13 cellular contexts compared by ENCODE assay signal in genomic region chr5:14922456-14922855, GRCh38. TPM values are rescaled to one million over a fixed set of nuclear protein-coding genes. Genes with fewer than 3 reads are reported as not detected.
DNase-seq lines count a peak whose midpoint lies in the region; ATAC-seq and TF ChIP-seq lines count a peak whose summit lies in the region.
"Had no signal": no experiment of that assay in that cellular context is flagged by ENCODE, and none has a peak within 500 bp of the region (broad histone marks: within the 10 kb centered on the region; RNA-seq: fewer than 3 reads in every experiment).

No MANE protein-coding gene starts in this region.

- no peaks in the 10 kb centered on the region for H3K9me3 ChIP-seq in left ventricle myocardium inferior (replicated peaks)
- no peaks in the 10 kb centered on the region for H3K9me3 ChIP-seq in body of pancreas
- no peaks in the 10 kb centered on the region for H3K9me3 ChIP-seq in upper lobe of right lung
- H3K9me3 ChIP-seq: BE2C had no signal

- no peak overlapping the region for H3K4me3 Mint-ChIP-seq in progenitor cell of endocrine pancreas (ENCODE audit: low read depth)
- H3K4me3 Mint-ChIP-seq in activated CD4-positive, alpha-beta memory T cell treated with anti-CD3 and anti-CD28 coated beads, Interleukin-2, amount 10 ng/mL, durations not matched to agents 7 days and 5 days: no peak overlapping the region

- TF ChIP-seq CTCF in left ventricle myocardium inferior (IDR thresholded peaks at IDR 0.05; ENCODE audit: borderline replicate concordance): no peak
- no peak for TF ChIP-seq CTCF in body of pancreas (IDR thresholded peaks at IDR 0.05)
- no peak for TF ChIP-seq CTCF in upper lobe of right lung (IDR thresholded peaks at IDR 0.05)
- no peak for TF ChIP-seq CTCF in progenitor cell of endocrine pancreas (IDR thresholded peaks at IDR 0.05; ENCODE audit: unreplicated experiment)

- no peaks in the 10 kb centered on the region for H3K36me3 Mint-ChIP-seq in progenitor cell of endocrine pancreas (ENCODE audit: insufficient read depth)
- H3K36me3 Mint-ChIP-seq in activated CD4-positive, alpha-beta memory T cell treated with anti-CD3 and anti-CD28 coated beads, Interleukin-2, amount 10 ng/mL, durations not matched to agents 7 days and 5 days (ENCODE audit: low read depth): no peaks in the 10 kb centered on the region

- intact Hi-C loops in Right ventricle myocardium superior (cut with DNase I) (no loop called here), left ventricle myocardium inferior (cut with micrococcal nuclease) (no loop called here), body of pancreas (cut with DNase I) (no loop called here), upper lobe of right lung (cut with DNase I) (no loop called here)

- peak; percentile 48 for ATAC-seq in Right ventricle myocardium superior (ENCODE audit: poor library complexity)
- ATAC-seq in body of pancreas: peak; percentile 86
- peak; percentile 60 for ATAC-seq in upper lobe of right lung
- ATAC-seq: SK-N-SH treated with all-trans-retinoic acid at 6 μM for 48 hours had no signal

- DNase-seq in Right ventricle myocardium superior (no peak), left ventricle myocardium inferior (no peak), NCI-H510A (lab: John Stamatoyannopoulos, UW) (peak; percentile 8), body of pancreas (peak; percentile 64 to 86 (median 80)), upper lobe of right lung (no peak), progenitor cell of endocrine pancreas (ENCODE audit: low spot score, unreplicated experiment) (no peak)
- no peak for DNase-seq in activated CD4-positive, alpha-beta memory T cell treated with anti-CD3 and anti-CD28 coated beads, Interleukin-2, amount 10 ng/mL, durations not matched to agents 7 days and 5 days
- DNase-seq: BE2C, DMS 273 treated with DMSO at 0.1 percent for 48 hours, GOT3, NCI-H1694 treated with DMSO at 0.1 percent for 48 hours, NCI-H526 had no signal

- no peak overlapping the region for H3K27ac Mint-ChIP-seq in progenitor cell of endocrine pancreas
- no peak overlapping the region for H3K27ac Mint-ChIP-seq in activated CD4-positive, alpha-beta memory T cell treated with anti-CD3 and anti-CD28 coated beads, Interleukin-2, amount 10 ng/mL, durations not matched to agents 7 days and 5 days

- no peaks in the 10 kb centered on the region for H3K27me3 ChIP-seq in left ventricle myocardium inferior (ENCODE audit: low read depth)
- H3K27me3 ChIP-seq in body of pancreas: no peaks in the 10 kb centered on the region
- H3K27me3 ChIP-seq in upper lobe of right lung: no peaks in the 10 kb centered on the region
- H3K27me3 ChIP-seq: BE2C had no signal

- H3K4me3 ChIP-seq in left ventricle myocardium inferior (no peak overlapping the region), body of pancreas (no peak overlapping the region), upper lobe of right lung (no peak overlapping the region)

- WGBS in body of pancreas, 2 donors: 27 to 31% methylated on average over 9 of the region's 9 CpGs

- H3K36me3 ChIP-seq in left ventricle myocardium inferior: no peaks in the 10 kb centered on the region
- H3K36me3 ChIP-seq in body of pancreas (replicated peaks in 1 of 2; ENCODE audit: insufficient read depth in 1 of 2, low read depth in 2 of 2): no peaks in the 10 kb centered on the region
- H3K36me3 ChIP-seq in upper lobe of right lung: no peaks in the 10 kb centered on the region
- H3K36me3 ChIP-seq: BE2C had no signal

- POLR2A ChIA-PET in activated CD4-positive, alpha-beta memory T cell treated with anti-CD3 and anti-CD28 coated beads, Interleukin-2, amount 10 ng/mL, durations not matched to agents 7 days and 5 days (lab: Charles Lee): no interaction called here

- H3K4me1 Mint-ChIP-seq in progenitor cell of endocrine pancreas (ENCODE audit: low read depth): peaks cover 3% of the 10 kb centered on the region
- H3K4me1 Mint-ChIP-seq in activated CD4-positive, alpha-beta memory T cell treated with anti-CD3 and anti-CD28 coated beads, Interleukin-2, amount 10 ng/mL, durations not matched to agents 7 days and 5 days: peaks cover 49% of the 10 kb centered on the region

- H3K4me1 ChIP-seq in left ventricle myocardium inferior (peaks cover 24% of the 10 kb centered on the region), body of pancreas (peaks cover 15% of the 10 kb centered on the region), upper lobe of right lung (peaks cover 12% of the 10 kb centered on the region)
- H3K4me1 ChIP-seq: BE2C had no signal

- H3K27me3 Mint-ChIP-seq in progenitor cell of endocrine pancreas: peaks cover 10% of the 10 kb centered on the region
- no peaks in the 10 kb centered on the region for H3K27me3 Mint-ChIP-seq in activated CD4-positive, alpha-beta memory T cell treated with anti-CD3 and anti-CD28 coated beads, Interleukin-2, amount 10 ng/mL, durations not matched to agents 7 days and 5 days

- H3K27ac ChIP-seq in left ventricle myocardium inferior (replicated peaks) (no peak overlapping the region), body of pancreas (no peak overlapping the region), upper lobe of right lung (no peak overlapping the region)

- CTCF ChIA-PET in activated CD4-positive, alpha-beta memory T cell treated with anti-CD3 and anti-CD28 coated beads, Interleukin-2, amount 10 ng/mL, durations not matched to agents 7 days and 5 days (lab: Charles Lee): no interaction called here

- no peak for TF ChIP-seq POLR2A in body of pancreas (IDR thresholded peaks at IDR 0.05)

- no peaks in the 10 kb centered on the region for H3K9me3 Mint-ChIP-seq in progenitor cell of endocrine pancreas (ENCODE audit: low read depth)
- no peaks in the 10 kb centered on the region for H3K9me3 Mint-ChIP-seq in activated CD4-positive, alpha-beta memory T cell treated with anti-CD3 and anti-CD28 coated beads, Interleukin-2, amount 10 ng/mL, durations not matched to agents 7 days and 5 days

RNA-seq across cellular contexts. Expression of gene ANKH, which starts 50.9 kb away (rescaled TPM):
- 144 TPM for total RNA-seq in Right ventricle myocardium superior
- total RNA-seq in left ventricle myocardium inferior: 227 TPM
- total RNA-seq in body of pancreas: 10 to 100 TPM; 19.1 to 20.5 TPM
- total RNA-seq in upper lobe of right lung: 67.2 TPM
- 29.9 and 32.6 TPM in 2 replicates for total RNA-seq in progenitor cell of endocrine pancreas
- 10 to 100 TPM; 83.7 to 87.0 TPM for total RNA-seq in activated CD4-positive, alpha-beta memory T cell treated with anti-CD3 and anti-CD28 coated beads, Interleukin-2, amount 10 ng/mL, durations not matched to agents 7 days and 5 days

Comparison
In these comparisons a context has a peak if more than half of its experiments do, and no peak if none do; other contexts are left out.
1. DNase-seq: peak in NCI-H510A (single experiment) and body of pancreas (4 of 4); none in Right ventricle myocardium superior (single experiment), left ventricle myocardium inferior (single experiment), upper lobe of right lung (single experiment), progenitor cell of endocrine pancreas (single experiment) and activated CD4-positive, alpha-beta memory T cell treated with anti-CD3 and anti-CD28 coated beads, Interleukin-2, amount 10 ng/mL, durations not matched to agents 7 days and 5 days (single experiment).
2. Peak in every context shown above with its lines, with median percentiles within 50 percentile points of each other: ATAC-seq.